In genomic region chrX:42119076-42119475, GRCh38 we compare ENCODE assay signal across 12 cellular contexts.
DNase-seq lines count a peak whose midpoint lies in the region; ATAC-seq and TF ChIP-seq lines count a peak whose summit lies in the region.
"Had no signal": no experiment of that assay in that cellular context is flagged by ENCODE, and none has a peak within 500 bp of the region (broad histone marks: within the 10 kb centered on the region; RNA-seq: fewer than 3 reads in every experiment).

No MANE protein-coding gene starts in this region.

- H3K4me3 Mint-ChIP-seq in MCF 10A (ENCODE audit: unreplicated experiment) = no peak overlapping the region
- H3K4me3 Mint-ChIP-seq: activated CD8-positive, alpha-beta T cell treated with anti-CD3 and anti-CD28 coated beads, Interleukin-2, amount 10 ng/mL, durations not matched to agents 7 days and 5 days had no signal

- in situ Hi-C loops in HAP-1 (cut with MboI; ENCODE audit: low sequenced_read_pairs) = no loop called here

- TF ChIP-seq CTCF in MCF 10A (IDR thresholded peaks at IDR 0.05; ENCODE audit: unreplicated experiment) = no peak
- no peak for TF ChIP-seq CTCF in prostate gland (IDR thresholded peaks at IDR 0.05)
- TF ChIP-seq CTCF in esophagus squamous epithelium (IDR thresholded peaks at IDR 0.05) = no peak

- TF ChIP-seq POLR2A in prostate gland (IDR thresholded peaks at IDR 0.05) (no peak), esophagus squamous epithelium (IDR thresholded peaks at IDR 0.05) (no peak)

- H3K4me3 ChIP-seq in HAP-1 (no peak overlapping the region), prostate gland (no peak overlapping the region), esophagus squamous epithelium (no peak overlapping the region)
- H3K4me3 ChIP-seq: SK-N-MC had no signal

- H3K9me3 Mint-ChIP-seq in MCF 10A (ENCODE audit: unreplicated experiment) = no peaks in the 10 kb centered on the region

- H3K27ac ChIP-seq in prostate gland (no peak overlapping the region), esophagus squamous epithelium (no peak overlapping the region)
- H3K27ac ChIP-seq: SK-N-MC had no signal

- intact Hi-C loops in MCF 10A (cut with micrococcal nuclease) = no loop called here
- intact Hi-C loops in prostate gland (cut with DNase I) = no loop called here
- intact Hi-C loops in esophagus squamous epithelium (cut with DNase I) = no loop called here

- POLR2A ChIA-PET in MCF 10A (lab: Yijun Ruan, JAX) = interaction anchor here (0.7 kb wide), 1 partner anchor 10 kb away, joined by 3 read pairs; no protein-coding TSS in a partner anchor

- peak; percentile 58 to 74 for DNase-seq in HAP-1 (ENCODE audit: low spot score in 2 of 2)
- DNase-seq in NCI-H2196 (lab: John Stamatoyannopoulos, UW; ENCODE audit: unreplicated experiment) = peak; percentile 17
- peak; percentile 94 for DNase-seq in MCF 10A (ENCODE audit: unreplicated experiment)
- peak; percentile 4 for DNase-seq in prostate gland (ENCODE audit: low spot score)
- no peak for DNase-seq in activated CD4-positive, alpha-beta T cell treated with anti-CD3 and anti-CD28 coated beads, Interleukin-2, amount 50 U/mL, for 1 hour
- DNase-seq in esophagus squamous epithelium (lab: John Stamatoyannopoulos, UW) = no peak
- DNase-seq in hepatic stellate cell (ENCODE audit: low spot score) = no peak
- DNase-seq: activated CD8-positive, alpha-beta T cell treated with anti-CD3 and anti-CD28 coated beads, Interleukin-2, amount 10 ng/mL, durations not matched to agents 7 days and 5 days; kidney; stimulated activated naive CD8-positive, alpha-beta T cell treated with anti-CD3 and anti-CD28 coated beads, Interleukin-15, Interleukin-2, amounts not matched to agents 100 U/mL and 50 U/mL, for 24 hours had no signal

- no peaks in the 10 kb centered on the region for H3K36me3 ChIP-seq in HAP-1 (replicated peaks)
- H3K36me3 ChIP-seq in prostate gland = no peaks in the 10 kb centered on the region
- no peaks in the 10 kb centered on the region for H3K36me3 ChIP-seq in esophagus squamous epithelium

- peaks cover 11% of the 10 kb centered on the region for H3K4me1 Mint-ChIP-seq in MCF 10A (ENCODE audit: insufficient read depth, unreplicated experiment)

- H3K4me1 ChIP-seq in HAP-1 (peaks cover 9% of the 10 kb centered on the region), prostate gland (replicated peaks) (no peaks in the 10 kb centered on the region), esophagus squamous epithelium (no peaks in the 10 kb centered on the region)

- CTCF ChIA-PET in MCF 10A (lab: Yijun Ruan, JAX) = no interaction called here

- no peak for ATAC-seq in GM21786 (IDR thresholded peaks at IDR 0.05; ENCODE audit: unreplicated experiment)
- ATAC-seq: activated CD8-positive, alpha-beta T cell treated with anti-CD3 and anti-CD28 coated beads, Interleukin-2, amount 10 ng/mL, durations not matched to agents 7 days and 5 days; stimulated activated naive CD8-positive, alpha-beta T cell treated with anti-CD3 and anti-CD28 coated beads, Interleukin-15, Interleukin-2, amounts not matched to agents 100 U/mL and 50 U/mL, for 24 hours had no signal

- BruUV-seq in MCF 10A (replicated peaks; lab: Mats Ljungman, UMichigan) = no TSS peak

- no peak overlapping the region for H3K27ac Mint-ChIP-seq in MCF 10A (ENCODE audit: low read depth, unreplicated experiment)
- H3K27ac Mint-ChIP-seq: activated CD8-positive, alpha-beta T cell treated with anti-CD3 and anti-CD28 coated beads, Interleukin-2, amount 10 ng/mL, durations not matched to agents 7 days and 5 days had no signal

- H3K9me3 ChIP-seq in HAP-1 (no peaks in the 10 kb centered on the region), prostate gland (no peaks in the 10 kb centered on the region), esophagus squamous epithelium (no peaks in the 10 kb centered on the region)

- no peaks in the 10 kb centered on the region for H3K36me3 Mint-ChIP-seq in MCF 10A (ENCODE audit: insufficient read depth, unreplicated experiment)

- H3K27me3 Mint-ChIP-seq in MCF 10A (ENCODE audit: insufficient read depth, unreplicated experiment) = peaks cover 51% of the 10 kb centered on the region

- H3K27me3 ChIP-seq in HAP-1 (ENCODE audit: low read depth) (no peaks in the 10 kb centered on the region), prostate gland (replicated peaks; ENCODE audit: insufficient read depth) (no peaks in the 10 kb centered on the region), esophagus squamous epithelium (no peaks in the 10 kb centered on the region)

- 41% methylated on average over 1 of the region's 1 CpG for WGBS in prostate gland
- 42 to 50% methylated on average over 1 of the region's 1 CpG for WGBS in esophagus squamous epithelium, 2 donors

Comparison
In these comparisons a context has a peak if more than half of its experiments do, and no peak if none do; other contexts are left out.
1. DNase-seq: peak in HAP-1 (2 of 2), NCI-H2196 (single experiment), MCF 10A (single experiment) and prostate gland (single experiment); none in activated CD4-positive, alpha-beta T cell treated with anti-CD3 and anti-CD28 coated beads, Interleukin-2, amount 50 U/mL, for 1 hour (single experiment), esophagus squamous epithelium (single experiment) and hepatic stellate cell (single experiment).